Comparison of ENCODE assay signal across 9 cellular contexts in the genomic region with DNA sequence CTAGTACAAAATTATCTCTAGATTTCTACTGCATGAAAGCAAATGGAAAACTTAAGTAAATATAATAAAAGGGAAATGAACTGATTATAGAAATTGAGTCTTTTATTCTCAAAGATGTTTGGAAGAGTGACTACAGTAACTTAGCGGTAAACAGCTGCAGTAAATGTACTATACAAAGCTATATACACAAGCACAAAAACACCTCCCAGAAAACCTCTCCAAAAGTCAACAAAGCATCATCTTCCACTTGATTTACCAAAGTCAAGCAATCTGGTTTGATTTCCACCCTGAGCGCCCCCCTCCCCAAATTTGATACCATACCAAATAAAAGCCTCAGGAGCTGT. TPM values are rescaled to one million over a fixed set of nuclear protein-coding genes. Genes with fewer than 3 reads are reported as not detected.
DNase-seq lines count a peak whose midpoint lies in the region; FAIRE-seq and TF ChIP-seq lines count a peak whose summit lies in the region.
"Had no signal": no experiment of that assay in that cellular context is flagged by ENCODE, and none has a peak within 500 bp of the region (broad histone marks: within the 10 kb centered on the region; RNA-seq: fewer than 3 reads in every experiment).

No MANE protein-coding gene starts in this region.

- peaks cover 18% of the 10 kb centered on the region for H3K36me3 Mint-ChIP-seq in activated naive CD4-positive, alpha-beta T cell treated with anti-CD3 and anti-CD28 coated beads for 36 hours (ENCODE audit: low read depth)

- H3K4me1 Mint-ChIP-seq in activated naive CD4-positive, alpha-beta T cell treated with anti-CD3 and anti-CD28 coated beads for 36 hours (ENCODE audit: low read depth): peaks cover 63% of the 10 kb centered on the region

- H3K4me1 ChIP-seq in OCI-LY3 (ENCODE audit: low read length): peaks cover 63% of the 10 kb centered on the region
- H3K4me1 ChIP-seq in subcutaneous abdominal adipose tissue (ENCODE audit: control insufficient read depth in 5 of 5, insufficient read depth in 5 of 5, low read length in 5 of 5): peaks cover 4 to 38% (median 28%) of the 10 kb centered on the region in 5 donors

- H3K9me3 ChIP-seq in OCI-LY3 (ENCODE audit: insufficient read depth, low read length): no peaks in the 10 kb centered on the region
- H3K9me3 ChIP-seq in subcutaneous abdominal adipose tissue (ENCODE audit: control insufficient read depth in 5 of 5, low read length in 5 of 5): no peaks in the 10 kb centered on the region

- TF ChIP-seq CTCF in OCI-LY3 (IDR thresholded peaks at IDR 0.05; ENCODE audit: low read depth, low read length): no peak
- no peak for TF ChIP-seq CTCF in epithelial cell of proximal tubule (conservative IDR thresholded peaks at IDR 0.05; ENCODE audit: low read depth, low read length)

- no peak for DNase-seq in activated naive CD4-positive, alpha-beta T cell treated with anti-CD3 and anti-CD28 coated beads for 36 hours
- no peak for DNase-seq in activated naive CD4-positive, alpha-beta T cell (lab: John Stamatoyannopoulos, UW)
- DNase-seq in epithelial cell of proximal tubule (ENCODE audit: low read depth): no peak
- DNase-seq in NCI-H524 treated with DMSO at 0.1 percent for 48 hours (lab: John Stamatoyannopoulos, UW): no peak
- DNase-seq in HTR-8/SVneo (ENCODE audit: insufficient read length, low spot score): no peak
- DNase-seq in stimulated activated CD4-positive, alpha-beta T cell treated with anti-CD3 and anti-CD28 coated beads, Interleukin-4, amount 100 ng/mL, for 1 hour: no peak
- DNase-seq: stimulated activated CD4-positive, alpha-beta T cell treated with anti-CD3 and anti-CD28 coated beads, Interleukin-1b, Interleukin-23, amount 100 ng/mL, for 48 hours had no signal

- peak overlapping the region; percentile 87 for H3K4me3 ChIP-seq in OCI-LY3 (ENCODE audit: low read length)
- H3K4me3 ChIP-seq in epithelial cell of proximal tubule (ENCODE audit: low read depth, low read length): peak overlapping the region; percentile 17
- H3K4me3 ChIP-seq in subcutaneous abdominal adipose tissue (ENCODE audit: low read depth in 1 of 5, low read length in 5 of 5): peak overlapping the region in 4 of 5 donors; percentile 70 to 92 (median 84)

- H3K79me2 ChIP-seq in OCI-LY3 (ENCODE audit: low read length): peaks cover 75% of the 10 kb centered on the region

- H3K4me3 Mint-ChIP-seq in activated naive CD4-positive, alpha-beta T cell treated with anti-CD3 and anti-CD28 coated beads for 36 hours: peak overlapping the region; percentile 92

- H3K9me3 Mint-ChIP-seq in activated naive CD4-positive, alpha-beta T cell treated with anti-CD3 and anti-CD28 coated beads for 36 hours: no peaks in the 10 kb centered on the region

- peak overlapping the region; percentile 87 for H3K4me2 ChIP-seq in OCI-LY3 (ENCODE audit: low read length)

- H3K9ac ChIP-seq in OCI-LY3 (ENCODE audit: low read length): peak overlapping the region; percentile 19
- peak overlapping the region in 2 of 5 donors; percentile 41 to 94 for H3K9ac ChIP-seq in subcutaneous abdominal adipose tissue (ENCODE audit: low read length in 5 of 5)

- no peaks in the 10 kb centered on the region for H3K27me3 Mint-ChIP-seq in activated naive CD4-positive, alpha-beta T cell treated with anti-CD3 and anti-CD28 coated beads for 36 hours (ENCODE audit: low read depth)

- H3K27ac Mint-ChIP-seq in activated naive CD4-positive, alpha-beta T cell treated with anti-CD3 and anti-CD28 coated beads for 36 hours: peak overlapping the region; percentile 99

- H2AFZ ChIP-seq in OCI-LY3 (ENCODE audit: low read depth, low read length): no peak overlapping the region

- H3K36me3 ChIP-seq in OCI-LY3 (replicated peaks; ENCODE audit: low read depth, low read length): peaks cover 32% of the 10 kb centered on the region
- peaks cover 0 to 4% (median 3%) of the 10 kb centered on the region in 5 donors for H3K36me3 ChIP-seq in subcutaneous abdominal adipose tissue (ENCODE audit: control insufficient read depth in 5 of 5, insufficient read depth in 5 of 5, low read length in 5 of 5)

- H3K27ac ChIP-seq in OCI-LY3 (ENCODE audit: low read length): no peak overlapping the region
- H3K27ac ChIP-seq in subcutaneous abdominal adipose tissue (ENCODE audit: low read depth, low read length): peak overlapping the region; percentile 91

- no peak for FAIRE-seq in HTR-8/SVneo (lab: Jason Lieb, UNC)

- H4K20me1 ChIP-seq in OCI-LY3 (ENCODE audit: insufficient read depth, low read length): peaks cover 65% of the 10 kb centered on the region

- H3K27me3 ChIP-seq in OCI-LY3 (ENCODE audit: low read depth, low read length) (no peaks in the 10 kb centered on the region), subcutaneous abdominal adipose tissue (ENCODE audit: control insufficient read depth in 5 of 5, insufficient read depth in 4 of 5, low read length in 5 of 5) (no peaks in the 10 kb centered on the region)

- intact Hi-C loops in activated naive CD4-positive, alpha-beta T cell treated with anti-CD3 and anti-CD28 coated beads for 36 hours (cut with micrococcal nuclease): no loop called here

- CTCF ChIA-PET in activated naive CD4-positive, alpha-beta T cell treated with anti-CD3 and anti-CD28 coated beads for 36 hours (lab: Charles Lee): interaction anchor here (1.2 to 1.7 kb wide), 4 partner anchors 14 to 78 kb away, joined by 3 to 11 read pairs (median 5); no protein-coding TSS in a partner anchor

RNA-seq across cellular contexts. Expression of gene GPCPD1, which starts 2.7 kb away (rescaled TPM):
- total RNA-seq in activated naive CD4-positive, alpha-beta T cell treated with anti-CD3 and anti-CD28 coated beads for 36 hours: 10 to 100 TPM; 25.7 to 32.3 TPM
- total RNA-seq in epithelial cell of proximal tubule: 3.9 and 5.5 TPM in 2 replicates

Comparison
In these comparisons a context has a peak if more than half of its experiments do, and no peak if none do; other contexts are left out.
1. H3K4me3 ChIP-seq: peak in every context shown above with its lines; median percentile 87 in OCI-LY3; 84 in subcutaneous abdominal adipose tissue; 17 in epithelial cell of proximal tubule.